Comparison of ENCODE assay signal across 8 cellular contexts in the genomic region with DNA sequence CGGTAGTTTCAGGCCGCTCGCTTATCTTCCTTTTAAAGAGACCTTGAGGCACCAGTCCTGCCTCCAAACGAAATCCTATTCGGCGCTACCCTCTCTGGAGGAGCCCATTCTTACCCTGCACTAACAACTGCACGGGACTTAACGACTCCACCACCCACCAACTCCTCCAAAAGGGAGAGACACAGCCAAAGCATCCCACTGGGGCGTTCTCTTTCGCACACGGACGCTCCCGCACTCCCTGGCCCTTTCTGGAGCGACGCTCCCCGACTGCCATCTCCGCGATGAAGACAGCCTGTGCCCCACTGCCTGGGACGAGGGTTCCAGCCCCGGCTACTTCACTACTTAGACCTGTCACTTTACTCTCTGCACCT. TPM values are rescaled to one million over a fixed set of nuclear protein-coding genes. Genes with fewer than 3 reads are reported as not detected.
DNase-seq lines count a peak whose midpoint lies in the region; ATAC-seq lines count a peak whose summit lies in the region.

No MANE protein-coding gene starts in this region.

- H3K4me1 Mint-ChIP-seq in activated CD4-positive, alpha-beta memory T cell treated with anti-CD3 and anti-CD28 coated beads for 36 hours (ENCODE audit: low read depth) = peaks cover 43% of the 10 kb centered on the region

- peak overlapping the region; percentile 70 to 95 (median 84) for H3K4me2 ChIP-seq in BLaER1 treated with 17β-estradiol and CSF1 and Interleukin-3, amounts not matched to agents 10 nM and 100 nM

- H3K9ac ChIP-seq in BLaER1 treated with 17β-estradiol and CSF1 and Interleukin-3, amounts not matched to agents 10 nM and 100 nM = peak overlapping the region; percentile 72 to 95 (median 85)

- peak overlapping the region; percentile 93 for H3K4me3 Mint-ChIP-seq in activated CD4-positive, alpha-beta memory T cell treated with anti-CD3 and anti-CD28 coated beads for 36 hours

- no peaks in the 10 kb centered on the region for H3K9me3 Mint-ChIP-seq in activated CD4-positive, alpha-beta memory T cell treated with anti-CD3 and anti-CD28 coated beads for 36 hours

- no peak for DNase-seq in activated CD4-positive, alpha-beta memory T cell treated with anti-CD3 and anti-CD28 coated beads for 36 hours
- DNase-seq in Right ventricle myocardium superior (peak; percentile 40), retina (peak; percentile 84), NCI-H1048 (lab: John Stamatoyannopoulos, UW) (no peak)
- DNase-seq in activated CD8-positive, alpha-beta memory T cell treated with anti-CD3 and anti-CD28 coated beads for 24 hours = no peak

- intact Hi-C loops in activated CD4-positive, alpha-beta memory T cell treated with anti-CD3 and anti-CD28 coated beads for 36 hours (cut with micrococcal nuclease) = loop anchor here (2.0 to 5.0 kb wide), 2 partner anchors 40 to 800 kb away; a partner anchor contains a TSS
- intact Hi-C loops in Right ventricle myocardium superior (cut with DNase I) = no loop called here

- H3K27ac ChIP-seq in BLaER1 treated with 17β-estradiol and CSF1 and Interleukin-3, amounts not matched to agents 10 nM and 100 nM = peak overlapping the region; percentile 72 to 93 (median 87)

- H3K27ac Mint-ChIP-seq in activated CD4-positive, alpha-beta memory T cell treated with anti-CD3 and anti-CD28 coated beads for 36 hours = peak overlapping the region; percentile 88

- no peaks in the 10 kb centered on the region for H4K20me1 ChIP-seq in BLaER1 treated with 17β-estradiol and CSF1 and Interleukin-3, amounts not matched to agents 10 nM and 100 nM

- H3K4me1 ChIP-seq in BLaER1 treated with 17β-estradiol and CSF1 and Interleukin-3, amounts not matched to agents 10 nM and 100 nM = peaks cover 18 to 53% (median 28%) of the 10 kb centered on the region in 10 experiments; a peak in 19 of 20 replicates

- ATAC-seq in GM21825 (IDR thresholded peaks at IDR 0.05; ENCODE audit: unreplicated experiment) = peak; percentile 7
- peak; percentile 38 for ATAC-seq in Right ventricle myocardium superior (ENCODE audit: poor library complexity)
- ATAC-seq in HG03025 (IDR thresholded peaks at IDR 0.05; ENCODE audit: low FRiP score, unreplicated experiment) = no peak

- CTCF ChIA-PET in activated CD4-positive, alpha-beta memory T cell treated with anti-CD3 and anti-CD28 coated beads for 36 hours (lab: Charles Lee) = interaction anchor here (1.8 to 2.1 kb wide), 2 partner anchors 13 to 176 kb away, joined by 11 to 16 read pairs; a partner anchor contains a TSS

- no peaks in the 10 kb centered on the region for H3K36me3 ChIP-seq in BLaER1 treated with 17β-estradiol and CSF1 and Interleukin-3, amounts not matched to agents 10 nM and 100 nM

- POLR2A ChIA-PET in activated CD4-positive, alpha-beta memory T cell treated with anti-CD3 and anti-CD28 coated beads for 36 hours (lab: Charles Lee) = interaction anchor here (1.0 to 5.4 kb wide), 5 partner anchors 14 to 49 kb away, joined by 3 to 88 read pairs (median 4); a partner anchor contains a TSS

- no peaks in the 10 kb centered on the region for H3K36me3 Mint-ChIP-seq in activated CD4-positive, alpha-beta memory T cell treated with anti-CD3 and anti-CD28 coated beads for 36 hours

- peaks cover 0 to 18% (median 12%) of the 10 kb centered on the region in 11 experiments; a peak in 16 of 22 replicates for H3K9me3 ChIP-seq in BLaER1 treated with 17β-estradiol and CSF1 and Interleukin-3, amounts not matched to agents 10 nM and 100 nM (replicated peaks in 1 of 11)

- peak overlapping the region; percentile 60 to 74 (median 68) for H3K4me3 ChIP-seq in BLaER1 treated with 17β-estradiol and CSF1 and Interleukin-3, amounts not matched to agents 10 nM and 100 nM

- peaks cover 0 to 11% (median 0%) of the 10 kb centered on the region in 11 experiments; a peak in 4 of 22 replicates for H3K27me3 ChIP-seq in BLaER1 treated with 17β-estradiol and CSF1 and Interleukin-3, amounts not matched to agents 10 nM and 100 nM

- no peaks in the 10 kb centered on the region for H3K27me3 Mint-ChIP-seq in activated CD4-positive, alpha-beta memory T cell treated with anti-CD3 and anti-CD28 coated beads for 36 hours

RNA-seq across cellular contexts. Expression of a gene that starts 0.6 kb away (rescaled TPM):
- total RNA-seq in activated CD4-positive, alpha-beta memory T cell treated with anti-CD3 and anti-CD28 coated beads for 36 hours = 10 to 100 TPM; 14.4 to 14.7 TPM
- total RNA-seq in Right ventricle myocardium superior = 12.0 TPM

RNA-seq across cellular contexts. Expression of a gene that starts 12.6 kb away (rescaled TPM):
- total RNA-seq in activated CD4-positive, alpha-beta memory T cell treated with anti-CD3 and anti-CD28 coated beads for 36 hours = 10 to 100 TPM; 13.4 to 13.7 TPM
- 0.38 TPM for total RNA-seq in Right ventricle myocardium superior

Comparison
In these comparisons a context has a peak if more than half of its experiments do, and no peak if none do; other contexts are left out.
1. DNase-seq: peak in Right ventricle myocardium superior (single experiment) and retina (single experiment); none in activated CD4-positive, alpha-beta memory T cell treated with anti-CD3 and anti-CD28 coated beads for 36 hours (single experiment), NCI-H1048 (single experiment) and activated CD8-positive, alpha-beta memory T cell treated with anti-CD3 and anti-CD28 coated beads for 24 hours (single experiment).
2. RNA of a gene that starts 12.6 kb away (total RNA-seq): 13.4 to 13.7 TPM in activated CD4-positive, alpha-beta memory T cell treated with anti-CD3 and anti-CD28 coated beads for 36 hours; 0.38 TPM in Right ventricle myocardium superior (single experiment); every median in the first group is over 10 times any median in the second.